In the genomic region with DNA sequence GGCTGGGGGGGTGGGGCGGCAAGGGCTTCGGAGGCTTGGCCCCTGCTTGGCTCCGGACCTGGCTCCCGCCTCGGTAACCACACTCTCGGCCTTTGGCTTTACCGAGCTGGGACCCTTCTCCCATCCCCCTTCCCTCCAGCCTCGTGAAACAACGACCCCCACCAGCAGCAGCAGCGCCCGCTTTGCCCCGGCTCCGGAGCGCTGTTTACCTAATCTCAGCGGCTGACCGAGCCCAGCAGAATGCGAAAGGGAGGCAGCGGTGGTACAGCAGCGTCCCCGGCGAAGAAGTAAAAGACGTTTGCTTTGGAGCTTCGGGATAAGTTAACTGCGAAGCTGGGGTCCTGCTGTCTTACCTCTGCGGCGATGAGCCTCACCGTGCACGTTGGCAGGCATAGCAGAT, we compare ENCODE assay signal across 8 cellular contexts. TPM values are rescaled to one million over a fixed set of nuclear protein-coding genes. Genes with fewer than 3 reads are reported as not detected.
A peak's percentile ranks its signal among the peaks of the same experiment; 100 is the strongest.
DNase-seq lines count a peak whose midpoint lies in the region; ATAC-seq and TF ChIP-seq lines count a peak whose summit lies in the region.

No MANE protein-coding gene starts in this region.

- H3K36me3 ChIP-seq in osteoblast (ENCODE audit: insufficient read depth, low read length), result no peaks in the 10 kb centered on the region

- H3K79me2 ChIP-seq in osteoblast (ENCODE audit: insufficient read depth, low read length), result no peaks in the 10 kb centered on the region

- H3K27me3 ChIP-seq in osteoblast (ENCODE audit: insufficient read depth, low read length), result peaks cover 8% of the 10 kb centered on the region

- peaks cover 45% of the 10 kb centered on the region for H3K27me3 Mint-ChIP-seq in activated CD8-positive, alpha-beta T cell treated with anti-CD3 and anti-CD28 coated beads, Interleukin-2, amount 10 ng/mL, durations not matched to agents 7 days and 5 days (ENCODE audit: low read depth)

- H3K9me3 ChIP-seq in osteoblast (ENCODE audit: low read depth, low read length), result no peaks in the 10 kb centered on the region

- peak overlapping the region; percentile 79 for H3K4me3 ChIP-seq in osteoblast (ENCODE audit: insufficient read depth, low read length)

- DNase-seq in activated naive CD4-positive, alpha-beta T cell treated with Interleukin-2 at 50 U/mL for 16 hours, result peak; percentile 2
- no peak for DNase-seq in activated naive CD4-positive, alpha-beta T cell (lab: John Stamatoyannopoulos, UW)
- no peak for DNase-seq in activated CD8-positive, alpha-beta T cell treated with anti-CD3 and anti-CD28 coated beads, Interleukin-2, amount 10 ng/mL, durations not matched to agents 7 days and 5 days
- DNase-seq in globus pallidus (ENCODE audit: low spot score) (peak; percentile 35), osteoblast (ENCODE audit: insufficient read length, low spot score, missing footprints) (peak; percentile 38), SKM-1 treated with dmso at 0.1 percent for 144 hours (lab: John Stamatoyannopoulos, UW; ENCODE audit: unreplicated experiment) (no peak), NCI-H2029 treated with DMSO at 0.1 percent for 48 hours (lab: John Stamatoyannopoulos, UW) (no peak)

- peak overlapping the region; percentile 97 for H3K4me2 ChIP-seq in osteoblast (ENCODE audit: insufficient read depth, low read length)

- no peak overlapping the region for H3K27ac ChIP-seq in osteoblast (ENCODE audit: low read depth, low read length)

- no peaks in the 10 kb centered on the region for H3K9me3 Mint-ChIP-seq in activated CD8-positive, alpha-beta T cell treated with anti-CD3 and anti-CD28 coated beads, Interleukin-2, amount 10 ng/mL, durations not matched to agents 7 days and 5 days (ENCODE audit: insufficient read depth)

- peak overlapping the region; percentile 93 for H2AFZ ChIP-seq in osteoblast (ENCODE audit: low read length)

- no peak overlapping the region for H3K27ac Mint-ChIP-seq in activated CD8-positive, alpha-beta T cell treated with anti-CD3 and anti-CD28 coated beads, Interleukin-2, amount 10 ng/mL, durations not matched to agents 7 days and 5 days

- peaks cover 10% of the 10 kb centered on the region for H4K20me1 ChIP-seq in osteoblast (ENCODE audit: insufficient read depth, low read length)

- POLR2A ChIA-PET in activated CD8-positive, alpha-beta T cell treated with anti-CD3 and anti-CD28 coated beads, Interleukin-2, amount 10 ng/mL, durations not matched to agents 7 days and 5 days (lab: Charles Lee), result no interaction called here

- no peak for TF ChIP-seq CTCF in osteoblast (IDR thresholded peaks at IDR 0.05; ENCODE audit: extremely low read depth, low read depth, low read length)

- H3K4me1 ChIP-seq in osteoblast (ENCODE audit: insufficient read depth, low read length), result peaks cover 13% of the 10 kb centered on the region

- peak overlapping the region; percentile 37 for H3K4me3 Mint-ChIP-seq in activated CD8-positive, alpha-beta T cell treated with anti-CD3 and anti-CD28 coated beads, Interleukin-2, amount 10 ng/mL, durations not matched to agents 7 days and 5 days

- ATAC-seq in activated CD8-positive, alpha-beta T cell treated with anti-CD3 and anti-CD28 coated beads, Interleukin-2, amount 10 ng/mL, durations not matched to agents 7 days and 5 days, result no peak
- no peak for ATAC-seq in HG03439 (IDR thresholded peaks at IDR 0.05; ENCODE audit: unreplicated experiment)

- peaks cover 15% of the 10 kb centered on the region for H3K4me1 Mint-ChIP-seq in activated CD8-positive, alpha-beta T cell treated with anti-CD3 and anti-CD28 coated beads, Interleukin-2, amount 10 ng/mL, durations not matched to agents 7 days and 5 days (ENCODE audit: low read depth)

- CTCF ChIA-PET in activated CD8-positive, alpha-beta T cell treated with anti-CD3 and anti-CD28 coated beads, Interleukin-2, amount 10 ng/mL, durations not matched to agents 7 days and 5 days (lab: Charles Lee), result interaction anchor here (1.5 to 2.6 kb wide), 2 partner anchors 16 to 189 kb away, joined by 4 to 7 read pairs; no protein-coding TSS in a partner anchor

- peaks cover 1% of the 10 kb centered on the region for H3K36me3 Mint-ChIP-seq in activated CD8-positive, alpha-beta T cell treated with anti-CD3 and anti-CD28 coated beads, Interleukin-2, amount 10 ng/mL, durations not matched to agents 7 days and 5 days (ENCODE audit: low read depth)

RNA-seq across cellular contexts. Expression of a gene that starts 2.0 kb away (rescaled TPM):
- under 1 TPM; 0.18 to 0.58 TPM for total RNA-seq in activated CD8-positive, alpha-beta T cell treated with anti-CD3 and anti-CD28 coated beads, Interleukin-2, amount 10 ng/mL, durations not matched to agents 7 days and 5 days
- 22.8 and 23.6 TPM in 2 replicates for total RNA-seq in osteoblast

Comparison
In these comparisons a context has a peak if more than half of its experiments do, and no peak if none do; other contexts are left out.
1. DNase-seq: peak in activated naive CD4-positive, alpha-beta T cell treated with Interleukin-2 at 50 U/mL for 16 hours (single experiment), globus pallidus (single experiment) and osteoblast (single experiment); none in activated naive CD4-positive, alpha-beta T cell (0 of 4), activated CD8-positive, alpha-beta T cell treated with anti-CD3 and anti-CD28 coated beads, Interleukin-2, amount 10 ng/mL, durations not matched to agents 7 days and 5 days (single experiment), SKM-1 treated with dmso at 0.1 percent for 144 hours (single experiment) and NCI-H2029 treated with DMSO at 0.1 percent for 48 hours (single experiment).
2. RNA of a gene that starts 2.0 kb away (total RNA-seq): 22.8 to 23.6 TPM in osteoblast; 0.18 to 0.58 TPM in activated CD8-positive, alpha-beta T cell treated with anti-CD3 and anti-CD28 coated beads, Interleukin-2, amount 10 ng/mL, durations not matched to agents 7 days and 5 days; every median in the first group is over 10 times any median in the second.